ENCODE assay signal across 1 cellular context in genomic region chr4:69239777-69240176, GRCh38.
A peak's percentile ranks its signal among the peaks of the same experiment; 100 is the strongest.
TF ChIP-seq lines count a peak whose summit lies in the region.

No MANE protein-coding gene starts in this region.

TF ChIP-seq in HepG2, 621 proteins besides CTCF, POLR2A, EP300 and RAD21 (continued from another document and continues in another):
- TF ChIP-seq BCL3 (CRISPR knock-in tag; IDR thresholded peaks at IDR 0.05) (no peak), ZNF670 (CRISPR knock-in tag; IDR thresholded peaks at IDR 0.05; ENCODE audit: borderline replicate concordance) (0 out of 2 replicates have a peak, but pooled peaks have one; percentile 42), ATAD3A (CRISPR knock-in tag; IDR thresholded peaks at IDR 0.05) (no peak), TOPORS (CRISPR knock-in tag; IDR thresholded peaks at IDR 0.05) (no peak), ATRX (CRISPR knock-in tag; IDR thresholded peaks at IDR 0.05; ENCODE audit: borderline replicate concordance) (no peak), ZBTB42 (CRISPR knock-in tag; IDR thresholded peaks at IDR 0.05) (no peak), ZNF207 (IDR thresholded peaks at IDR 0.05; ENCODE audit: borderline replicate concordance) (no peak), SATB2 (CRISPR knock-in tag; IDR thresholded peaks at IDR 0.05) (no peak), ZNF329 (CRISPR knock-in tag; IDR thresholded peaks at IDR 0.05; ENCODE audit: low read depth) (no peak), JUND (CRISPR knock-in tag; IDR thresholded peaks at IDR 0.05) (0 out of 2 replicates have a peak, but pooled peaks have one; percentile 27), ZSCAN21 (CRISPR knock-in tag; IDR thresholded peaks at IDR 0.05; ENCODE audit: borderline replicate concordance) (no peak), YEATS4 (CRISPR knock-in tag; IDR thresholded peaks at IDR 0.05; ENCODE audit: borderline replicate concordance) (0 out of 2 replicates have a peak, but pooled peaks have one; percentile 37), ATF1 (CRISPR knock-in tag; IDR thresholded peaks at IDR 0.05) (no peak), AHDC1 (CRISPR knock-in tag; IDR thresholded peaks at IDR 0.05; ENCODE audit: borderline replicate concordance) (peak; percentile 67; the same call in 1 of the 2 replicates), SSRP1 (CRISPR knock-in tag; IDR thresholded peaks at IDR 0.05) (no peak), ZNF263 (CRISPR knock-in tag; IDR thresholded peaks at IDR 0.05) (no peak), MEF2D (CRISPR knock-in tag; IDR thresholded peaks at IDR 0.05) (no peak), STAT6 (CRISPR knock-in tag; IDR thresholded peaks at IDR 0.05; ENCODE audit: borderline replicate concordance) (no peak), ZNF354B (CRISPR knock-in tag; IDR thresholded peaks at IDR 0.05) (no peak), HDAC1 (CRISPR knock-in tag; IDR thresholded peaks at IDR 0.05) (peak; percentile 26; the same call in 1 of the 2 replicates), GATAD2A (CRISPR knock-in tag; IDR thresholded peaks at IDR 0.05) (peak; percentile 79), ZNF703 (CRISPR knock-in tag; IDR thresholded peaks at IDR 0.05; ENCODE audit: borderline replicate concordance) (no peak), ARID5B (CRISPR knock-in tag; IDR thresholded peaks at IDR 0.05) (peak; percentile 86), ZNF710 (CRISPR knock-in tag; IDR thresholded peaks at IDR 0.05; ENCODE audit: borderline replicate concordance) (no peak; the same call in 1 of the 2 replicates), ZNF784 (CRISPR knock-in tag; IDR thresholded peaks at IDR 0.05; ENCODE audit: borderline replicate concordance) (no peak), ZNF234 (CRISPR knock-in tag; conservative IDR thresholded peaks at IDR 0.05) (no peak), HNF4A (CRISPR knock-in tag; IDR thresholded peaks at IDR 0.05) (peak; percentile 71), SMAD3 (CRISPR knock-in tag; IDR thresholded peaks at IDR 0.05) (no peak), ZNF552 (CRISPR knock-in tag; IDR thresholded peaks at IDR 0.05; ENCODE audit: borderline replicate concordance) (no peak), HOXA3 (CRISPR knock-in tag; IDR thresholded peaks at IDR 0.05) (peak; percentile 37; the same call in 1 of the 2 replicates), MED1 (CRISPR knock-in tag; IDR thresholded peaks at IDR 0.05) (no peak), ZNF788 (CRISPR knock-in tag; IDR thresholded peaks at IDR 0.05; ENCODE audit: borderline replicate concordance) (no peak), ZEB1 (IDR thresholded peaks at IDR 0.05; ENCODE audit: insufficient replicate concordance, low read depth) (peak; percentile 96), FOXJ3 (CRISPR knock-in tag; IDR thresholded peaks at IDR 0.05; ENCODE audit: borderline replicate concordance) (peak; percentile 56; the same call in 1 of the 2 replicates), SOX13 (IDR thresholded peaks at IDR 0.05) (no peak), SOX13 (CRISPR knock-in tag; conservative IDR thresholded peaks at IDR 0.05 in 1 of 2, IDR thresholded peaks at IDR 0.05 in 1 of 2) (peak in 1 of 2 experiments; percentile 68; a peak in 2 of 4 replicates), FOXA1 (IDR thresholded peaks at IDR 0.05) (no peak), FOXA1 (CRISPR knock-in tag; IDR thresholded peaks at IDR 0.05) (peak; percentile 33; the same call in 1 of the 2 replicates), JUN (CRISPR knock-in tag; IDR thresholded peaks at IDR 0.05) (peak; percentile 22; the same call in 1 of the 2 replicates), EED (CRISPR knock-in tag; IDR thresholded peaks at IDR 0.05) (no peak), RFXAP (CRISPR knock-in tag; IDR thresholded peaks at IDR 0.05; ENCODE audit: borderline replicate concordance) (no peak)
- TF ChIP-seq, protein P1, sequence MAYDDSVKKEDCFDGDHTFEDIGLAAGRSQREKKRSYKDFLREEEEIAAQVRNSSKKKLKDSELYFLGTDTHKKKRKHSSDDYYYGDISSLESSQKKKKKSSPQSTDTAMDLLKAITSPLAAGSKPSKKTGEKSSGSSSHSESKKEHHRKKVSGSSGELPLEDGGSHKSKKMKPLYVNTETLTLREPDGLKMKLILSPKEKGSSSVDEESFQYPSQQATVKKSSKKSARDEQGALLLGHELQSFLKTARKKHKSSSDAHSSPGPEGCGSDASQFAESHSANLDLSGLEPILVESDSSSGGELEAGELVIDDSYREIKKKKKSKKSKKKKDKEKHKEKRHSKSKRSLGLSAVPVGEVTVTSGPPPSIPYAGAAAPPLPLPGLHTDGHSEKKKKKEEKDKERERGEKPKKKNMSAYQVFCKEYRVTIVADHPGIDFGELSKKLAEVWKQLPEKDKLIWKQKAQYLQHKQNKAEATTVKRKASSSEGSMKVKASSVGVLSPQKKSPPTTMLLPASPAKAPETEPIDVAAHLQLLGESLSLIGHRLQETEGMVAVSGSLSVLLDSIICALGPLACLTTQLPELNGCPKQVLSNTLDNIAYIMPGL (CRISPR knock-in tag; IDR thresholded peaks at IDR 0.05; ENCODE audit: borderline replicate concordance in 1 of 2, low read depth in 1 of 2) = no peak
- TF ChIP-seq, protein P2, sequence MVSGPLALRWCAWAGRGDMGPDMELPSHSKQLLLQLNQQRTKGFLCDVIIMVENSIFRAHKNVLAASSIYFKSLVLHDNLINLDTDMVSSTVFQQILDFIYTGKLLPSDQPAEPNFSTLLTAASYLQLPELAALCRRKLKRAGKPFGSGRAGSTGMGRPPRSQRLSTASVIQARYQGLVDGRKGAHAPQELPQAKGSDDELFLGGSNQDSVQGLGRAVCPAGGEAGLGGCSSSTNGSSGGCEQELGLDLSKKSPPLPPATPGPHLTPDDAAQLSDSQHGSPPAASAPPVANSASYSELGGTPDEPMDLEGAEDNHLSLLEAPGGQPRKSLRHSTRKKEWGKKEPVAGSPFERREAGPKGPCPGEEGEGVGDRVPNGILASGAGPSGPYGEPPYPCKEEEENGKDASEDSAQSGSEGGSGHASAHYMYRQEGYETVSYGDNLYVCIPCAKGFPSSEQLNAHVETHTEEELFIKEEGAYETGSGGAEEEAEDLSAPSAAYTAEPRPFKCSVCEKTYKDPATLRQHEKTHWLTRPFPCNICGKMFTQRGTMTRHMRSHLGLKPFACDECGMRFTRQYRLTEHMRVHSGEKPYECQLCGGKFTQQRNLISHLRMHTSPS (CRISPR knock-in tag; IDR thresholded peaks at IDR 0.05; ENCODE audit: low read depth) = no peak
